In the genomic region with DNA sequence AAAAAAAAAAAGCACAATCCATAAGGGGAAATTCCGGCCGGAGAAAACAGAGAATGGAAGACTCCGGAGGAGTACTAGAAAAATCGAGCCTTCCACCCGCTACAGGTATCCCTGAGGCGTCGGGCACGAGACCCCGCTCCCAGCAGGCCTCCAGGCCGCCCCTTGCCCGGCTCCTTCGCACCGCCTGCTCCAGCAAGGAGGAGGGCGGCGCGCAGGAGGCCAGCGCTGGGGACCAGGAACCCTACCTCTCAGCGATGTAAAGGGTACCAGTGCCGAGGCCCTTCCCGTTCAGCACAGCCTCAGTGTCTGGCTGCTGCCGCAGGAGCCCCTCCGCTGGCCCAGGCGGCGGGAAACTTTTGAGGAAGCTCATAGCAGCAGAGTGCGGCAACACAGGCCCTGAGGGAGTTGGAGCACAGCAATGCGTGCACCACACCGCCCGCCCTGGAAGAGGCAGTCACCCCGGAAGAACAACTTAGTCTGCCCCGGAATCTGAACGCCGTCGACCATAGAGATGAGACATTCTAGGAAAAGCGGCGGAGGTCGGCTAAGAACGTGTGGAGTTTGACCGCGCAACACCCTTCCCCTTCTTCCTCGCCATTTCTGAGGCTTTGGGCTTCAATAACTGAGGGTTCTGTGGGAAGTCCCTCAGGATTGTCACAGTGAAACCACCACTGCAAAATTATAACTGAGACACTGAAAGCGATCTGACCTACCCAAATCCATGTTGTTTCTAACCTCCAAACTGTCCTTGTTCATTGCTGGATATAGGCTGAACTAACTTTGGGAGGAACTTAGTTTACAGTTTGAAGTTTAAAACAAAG, we compare ENCODE assay signal across 8 cellular contexts. TPM values are rescaled to one million over a fixed set of nuclear protein-coding genes. Genes with fewer than 3 reads are reported as not detected.
A peak's percentile ranks its signal among the peaks of the same experiment; 100 is the strongest.
DNase-seq lines count a peak whose midpoint lies in the region; ATAC-seq and TF ChIP-seq lines count a peak whose summit lies in the region.

A gene with protein sequence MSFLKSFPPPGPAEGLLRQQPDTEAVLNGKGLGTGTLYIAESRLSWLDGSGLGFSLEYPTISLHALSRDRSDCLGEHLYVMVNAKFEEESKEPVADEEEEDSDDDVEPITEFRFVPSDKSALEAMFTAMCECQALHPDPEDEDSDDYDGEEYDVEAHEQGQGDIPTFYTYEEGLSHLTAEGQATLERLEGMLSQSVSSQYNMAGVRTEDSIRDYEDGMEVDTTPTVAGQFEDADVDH (minus strand): TSS at position 450 of the 821 bp plus-strand sequence. CDS start 80 bp downstream, at position 370.

- no peak for TF ChIP-seq CTCF in AG04450 (IDR thresholded peaks at IDR 0.05; ENCODE audit: low read depth, low read length)

- POLR2A ChIA-PET in AG04450 (lab: Yijun Ruan, JAX): no interaction called here

- H3K9me3 Mint-ChIP-seq in central memory CD8-positive, alpha-beta T cell: no peaks in the 10 kb centered on the region

- peaks cover 32% of the 10 kb centered on the region for H3K4me1 Mint-ChIP-seq in central memory CD8-positive, alpha-beta T cell

- H3K4me3 Mint-ChIP-seq in central memory CD8-positive, alpha-beta T cell: peak within 1 kb of the TSS; percentile 91

- DNase-seq in AG04450 (ENCODE audit: low read depth, low spot score) (peak; percentile 66), NCI-H226 (peak; percentile 90), islet precursor cell (peak; percentile 94)
- peak; percentile 67 for DNase-seq in activated CD4-positive, CD25-positive, alpha-beta regulatory T cell treated with anti-CD3 and anti-CD28 coated beads, Interleukin-2, amount 50 U/mL, for 16 hours (ENCODE audit: low read depth, low spot score)
- DNase-seq in central memory CD8-positive, alpha-beta T cell (ENCODE audit: low spot score in 2 of 2): peak; percentile 52 to 65
- DNase-seq in stimulated activated CD4-positive, alpha-beta T cell treated with anti-CD3 and anti-CD28 coated beads, Interleukin-12 subunit alpha, Interleukin-12 subunit beta, amount 100 ng/mL, for 48 hours (ENCODE audit: low read depth in 2 of 3, low spot score in 1 of 3): peak; percentile 73 to 75 (median 75)

- H3K4me3 ChIP-seq in AG04450 (ENCODE audit: low read depth, low read length): peak within 1 kb of the TSS; percentile 72

- H3K36me3 Mint-ChIP-seq in central memory CD8-positive, alpha-beta T cell (ENCODE audit: insufficient read depth): peaks cover 12% of the 10 kb centered on the region

- CTCF ChIA-PET in AG04450 (lab: Charles Lee): no interaction called here

- H3K27ac Mint-ChIP-seq in central memory CD8-positive, alpha-beta T cell (ENCODE audit: low read depth): peak within 1 kb of the TSS; percentile 96

- no peaks in the 10 kb centered on the region for H3K27me3 ChIP-seq in AG04450 (ENCODE audit: control insufficient read depth, insufficient read depth, low read length)

- ATAC-seq in GM18907 (IDR thresholded peaks at IDR 0.05; ENCODE audit: unreplicated experiment) (peak; percentile 94), HG03175 (IDR thresholded peaks at IDR 0.05; ENCODE audit: unreplicated experiment) (peak; percentile 93)
- ATAC-seq in central memory CD8-positive, alpha-beta T cell (replicated peaks; ENCODE audit: extremely low read depth, poor library complexity, severe bottlenecking): peak; percentile 99

- no peaks in the 10 kb centered on the region for H3K27me3 Mint-ChIP-seq in central memory CD8-positive, alpha-beta T cell

- peaks cover 8% of the 10 kb centered on the region for H3K9me3 ChIP-seq in AG04450 (ENCODE audit: control insufficient read depth, insufficient read depth, low read length)

- H3K27ac ChIP-seq in AG04450 (ENCODE audit: low read depth, low read length): peak within 1 kb of the TSS; percentile 40

RNA-seq across cellular contexts. Expression of the gene that starts here (rescaled TPM):
- polyA plus RNA-seq in AG04450 (2011; rRNA removed): 158 and 186 TPM in 2 replicates
- 82.5 and 119 TPM in 2 replicates for polyA minus RNA-seq in AG04450 (2011; rRNA and poly(A)+ RNA removed)

Comparison
In these comparisons a context has a peak if more than half of its experiments do, and no peak if none do; other contexts are left out.
1. Peak in every context shown above with its lines: DNase-seq, ATAC-seq, H3K4me3 ChIP-seq and H3K27ac ChIP-seq.